In genomic region chr2:95402370-95403203, GRCh38 we compare ENCODE assay signal across 1 cellular context.
TF ChIP-seq lines count a peak whose summit lies in the region.

A gene with protein sequence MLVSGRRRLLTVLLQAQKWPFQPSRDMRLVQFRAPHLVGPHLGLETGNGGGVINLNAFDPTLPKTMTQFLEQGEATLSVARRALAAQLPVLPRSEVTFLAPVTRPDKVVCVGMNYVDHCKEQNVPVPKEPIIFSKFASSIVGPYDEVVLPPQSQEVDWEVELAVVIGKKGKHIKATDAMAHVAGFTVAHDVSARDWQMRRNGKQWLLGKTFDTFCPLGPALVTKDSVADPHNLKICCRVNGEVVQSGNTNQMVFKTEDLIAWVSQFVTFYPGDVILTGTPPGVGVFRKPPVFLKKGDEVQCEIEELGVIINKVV (plus strand): TSS chr2:95402708. CDS start chr2:95405559, 2,851 bp downstream.

TF ChIP-seq in GM12878, 131 proteins besides CTCF, POLR2A, EP300 and RAD21 (continued from another document):
- no peak for TF ChIP-seq MEF2B (IDR thresholded peaks at IDR 0.05; ENCODE audit: partially characterized antibody, poor library complexity, severe bottlenecking)
- TF ChIP-seq GATAD2B (conservative IDR thresholded peaks at IDR 0.05; ENCODE audit: low read depth), result peak; percentile 75; the same call in 1 of the 2 replicates
- TF ChIP-seq, protein P1, sequence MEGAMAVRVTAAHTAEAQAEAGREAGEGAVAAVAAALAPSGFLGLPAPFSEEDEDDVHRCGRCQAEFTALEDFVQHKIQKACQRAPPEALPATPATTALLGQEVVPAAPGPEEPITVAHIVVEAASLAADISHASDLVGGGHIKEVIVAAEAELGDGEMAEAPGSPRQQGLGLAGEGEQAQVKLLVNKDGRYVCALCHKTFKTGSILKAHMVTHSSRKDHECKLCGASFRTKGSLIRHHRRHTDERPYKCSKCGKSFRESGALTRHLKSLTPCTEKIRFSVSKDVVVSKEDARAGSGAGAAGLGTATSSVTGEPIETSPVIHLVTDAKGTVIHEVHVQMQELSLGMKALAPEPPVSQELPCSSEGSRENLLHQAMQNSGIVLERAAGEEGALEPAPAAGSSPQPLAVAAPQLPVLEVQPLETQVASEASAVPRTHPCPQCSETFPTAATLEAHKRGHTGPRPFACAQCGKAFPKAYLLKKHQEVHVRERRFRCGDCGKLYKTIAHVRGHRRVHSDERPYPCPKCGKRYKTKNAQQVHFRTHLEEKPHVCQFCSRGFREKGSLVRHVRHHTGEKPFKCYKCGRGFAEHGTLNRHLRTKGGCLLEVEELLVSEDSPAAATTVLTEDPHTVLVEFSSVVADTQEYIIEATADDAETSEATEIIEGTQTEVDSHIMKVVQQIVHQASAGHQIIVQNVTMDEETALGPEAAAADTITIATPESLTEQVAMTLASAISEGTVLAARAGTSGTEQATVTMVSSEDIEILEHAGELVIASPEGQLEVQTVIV (IDR thresholded peaks at IDR 0.05; ENCODE audit: borderline replicate concordance, partially characterized antibody), result no peak
- peak; percentile 41; the same call in 1 of the 2 replicates for TF ChIP-seq PML (IDR thresholded peaks at IDR 0.05; ENCODE audit: low read length)
- peak; percentile 85 for TF ChIP-seq SIN3A (IDR thresholded peaks at IDR 0.05; ENCODE audit: low read depth, low read length)
- peak in 1 of 2 experiments; percentile 77; a peak in 1 of 4 replicates for TF ChIP-seq SRF (IDR thresholded peaks at IDR 0.05; ENCODE audit: low read depth in 2 of 2, low read length in 2 of 2)
- peak; percentile 57; the same call in 1 of the 2 replicates for TF ChIP-seq RFX5 (IDR thresholded peaks at IDR 0.05; ENCODE audit: low read depth, low read length)
- TF ChIP-seq SIX5 (IDR thresholded peaks at IDR 0.05; ENCODE audit: low read depth, low read length, severe bottlenecking), result no peak
- no peak for TF ChIP-seq NFXL1 (IDR thresholded peaks at IDR 0.05; ENCODE audit: borderline replicate concordance)
- no peak for TF ChIP-seq HDAC2 (IDR thresholded peaks at IDR 0.05)
- TF ChIP-seq FOS (IDR thresholded peaks at IDR 0.05; ENCODE audit: borderline replicate concordance, extremely low read depth, insufficient read length), result no peak
- TF ChIP-seq E2F8 (IDR thresholded peaks at IDR 0.05; ENCODE audit: low read depth, partially characterized antibody), result no peak
- TF ChIP-seq ZNF384 (IDR thresholded peaks at IDR 0.05; ENCODE audit: borderline replicate concordance, low read depth, low read length), result no peak
- TF ChIP-seq CEBPZ (IDR thresholded peaks at IDR 0.05; ENCODE audit: low read depth, low read length), result no peak
- no peak for TF ChIP-seq FOXM1 (IDR thresholded peaks at IDR 0.05; ENCODE audit: low read depth, low read length)
- peak; percentile 82 for TF ChIP-seq NKRF (conservative IDR thresholded peaks at IDR 0.05)
- TF ChIP-seq USF1 (IDR thresholded peaks at IDR 0.05; ENCODE audit: borderline replicate concordance, extremely low read length, insufficient read depth, low read depth, low read length), result no peak
- TF ChIP-seq, protein P2, sequence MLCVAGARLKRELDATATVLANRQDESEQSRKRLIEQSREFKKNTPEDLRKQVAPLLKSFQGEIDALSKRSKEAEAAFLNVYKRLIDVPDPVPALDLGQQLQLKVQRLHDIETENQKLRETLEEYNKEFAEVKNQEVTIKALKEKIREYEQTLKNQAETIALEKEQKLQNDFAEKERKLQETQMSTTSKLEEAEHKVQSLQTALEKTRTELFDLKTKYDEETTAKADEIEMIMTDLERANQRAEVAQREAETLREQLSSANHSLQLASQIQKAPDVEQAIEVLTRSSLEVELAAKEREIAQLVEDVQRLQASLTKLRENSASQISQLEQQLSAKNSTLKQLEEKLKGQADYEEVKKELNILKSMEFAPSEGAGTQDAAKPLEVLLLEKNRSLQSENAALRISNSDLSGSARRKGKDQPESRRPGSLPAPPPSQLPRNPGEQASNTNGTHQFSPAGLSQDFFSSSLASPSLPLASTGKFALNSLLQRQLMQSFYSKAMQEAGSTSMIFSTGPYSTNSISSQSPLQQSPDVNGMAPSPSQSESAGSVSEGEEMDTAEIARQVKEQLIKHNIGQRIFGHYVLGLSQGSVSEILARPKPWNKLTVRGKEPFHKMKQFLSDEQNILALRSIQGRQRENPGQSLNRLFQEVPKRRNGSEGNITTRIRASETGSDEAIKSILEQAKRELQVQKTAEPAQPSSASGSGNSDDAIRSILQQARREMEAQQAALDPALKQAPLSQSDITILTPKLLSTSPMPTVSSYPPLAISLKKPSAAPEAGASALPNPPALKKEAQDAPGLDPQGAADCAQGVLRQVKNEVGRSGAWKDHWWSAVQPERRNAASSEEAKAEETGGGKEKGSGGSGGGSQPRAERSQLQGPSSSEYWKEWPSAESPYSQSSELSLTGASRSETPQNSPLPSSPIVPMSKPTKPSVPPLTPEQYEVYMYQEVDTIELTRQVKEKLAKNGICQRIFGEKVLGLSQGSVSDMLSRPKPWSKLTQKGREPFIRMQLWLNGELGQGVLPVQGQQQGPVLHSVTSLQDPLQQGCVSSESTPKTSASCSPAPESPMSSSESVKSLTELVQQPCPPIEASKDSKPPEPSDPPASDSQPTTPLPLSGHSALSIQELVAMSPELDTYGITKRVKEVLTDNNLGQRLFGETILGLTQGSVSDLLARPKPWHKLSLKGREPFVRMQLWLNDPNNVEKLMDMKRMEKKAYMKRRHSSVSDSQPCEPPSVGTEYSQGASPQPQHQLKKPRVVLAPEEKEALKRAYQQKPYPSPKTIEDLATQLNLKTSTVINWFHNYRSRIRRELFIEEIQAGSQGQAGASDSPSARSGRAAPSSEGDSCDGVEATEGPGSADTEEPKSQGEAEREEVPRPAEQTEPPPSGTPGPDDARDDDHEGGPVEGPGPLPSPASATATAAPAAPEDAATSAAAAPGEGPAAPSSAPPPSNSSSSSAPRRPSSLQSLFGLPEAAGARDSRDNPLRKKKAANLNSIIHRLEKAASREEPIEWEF (IDR thresholded peaks at IDR 0.05; ENCODE audit: insufficient replicate concordance, low read depth, low read length), result no peak
- TF ChIP-seq HCFC1 (IDR thresholded peaks at IDR 0.05; ENCODE audit: low read length), result peak; percentile 59
- TF ChIP-seq POLR2AphosphoS5 (IDR thresholded peaks at IDR 0.05; ENCODE audit: low read length), result peak; percentile 52; the same call in 1 of the 2 replicates
TF ChIP-seq in GM12878: peak in this region for 36.
